Comparison of ENCODE assay signal across 22 cellular contexts in genomic region chr7:71988176-71988575, GRCh38.
"Had no signal": no experiment of that assay in that cellular context is flagged by ENCODE, and none has a peak within 500 bp of the region (broad histone marks: within the 10 kb centered on the region; RNA-seq: fewer than 3 reads in every experiment).

No MANE protein-coding gene starts in this region.

- H3K27me3 ChIP-seq: SJSA1 had no signal

- H3K4me3 Mint-ChIP-seq: IgD-negative memory B cell had no signal

- H3K27me3 Mint-ChIP-seq: IgD-negative memory B cell had no signal

- H3K4me3 ChIP-seq: K562, SJSA1, SK-N-MC had no signal

- DNase-seq: Kasumi-1, MM.1S, NCI-H1092 treated with DMSO at 0.1 percent for 48 hours, NCI-H1436, NCI-H2029, NCI-H2081 treated with DMSO at 0.1 percent for 48 hours, NCI-H226, NCI-H446, NCI-H510A, NCI-H524 treated with DMSO at 0.1 percent for 48 hours, NCI-H69, NCI-H774, Right ventricle myocardium superior, RPMI8226, SIG-M5, SW 1271 had no signal

- H3K4me2 ChIP-seq: KMS-11 had no signal

- H3K36me3 ChIP-seq: SJSA1 had no signal

- H3K9ac ChIP-seq: KMS-11 had no signal

- H3K36me3 Mint-ChIP-seq: IgD-negative memory B cell had no signal

- ATAC-seq: K562 had no signal

- H3K27ac ChIP-seq: HL-60, KMS-11, SJSA1, SK-N-MC had no signal

- H3K4me1 ChIP-seq: SJSA1 had no signal

- H3K27ac Mint-ChIP-seq: IgD-negative memory B cell had no signal

- H3K4me1 Mint-ChIP-seq: IgD-negative memory B cell had no signal
